ENCODE assay signal across 10 cellular contexts in genomic region chr2:151315381-151315903, GRCh38. TPM values are rescaled to one million over a fixed set of nuclear protein-coding genes. Genes with fewer than 3 reads are reported as not detected.
DNase-seq lines count a peak whose midpoint lies in the region; ATAC-seq and TF ChIP-seq lines count a peak whose summit lies in the region.
"Had no signal": no experiment of that assay in that cellular context is flagged by ENCODE, and none has a peak within 500 bp of the region (broad histone marks: within the 10 kb centered on the region; RNA-seq: fewer than 3 reads in every experiment).

No MANE protein-coding gene starts in this region.

- H3K36me3 Mint-ChIP-seq in naive thymus-derived CD4-positive, alpha-beta T cell: peaks cover 0 to 19% (median 0%) of the 10 kb centered on the region in 5 donors

- peak overlapping the region; percentile 52 for H3K27ac ChIP-seq in left ventricle myocardium inferior (replicated peaks)
- H3K27ac ChIP-seq in naive thymus-derived CD4-positive, alpha-beta T cell (ENCODE audit: low read depth, low read length): no peak overlapping the region
- H3K27ac ChIP-seq: neutrophil, SJCRH30 had no signal

- no peaks in the 10 kb centered on the region for H3K36me3 ChIP-seq in left ventricle myocardium inferior
- H3K36me3 ChIP-seq in naive thymus-derived CD4-positive, alpha-beta T cell (ENCODE audit: control insufficient read depth in 2 of 3, insufficient read depth in 3 of 3, low read length in 3 of 3): no peaks in the 10 kb centered on the region
- H3K36me3 ChIP-seq: neutrophil, SJCRH30 had no signal

- no peak overlapping the region for H3K27ac Mint-ChIP-seq in naive thymus-derived CD4-positive, alpha-beta T cell

- POLR2A ChIA-PET in naive thymus-derived CD4-positive, alpha-beta T cell (lab: Charles Lee): no interaction called here

- TF ChIP-seq CTCF in left ventricle myocardium inferior (IDR thresholded peaks at IDR 0.05; ENCODE audit: borderline replicate concordance): no peak

- peaks cover 5 to 27% (median 12%) of the 10 kb centered on the region in 7 donors for H3K4me1 Mint-ChIP-seq in naive thymus-derived CD4-positive, alpha-beta T cell

- H3K4me3 ChIP-seq in left ventricle myocardium inferior: peak overlapping the region; percentile 27
- no peak overlapping the region for H3K4me3 ChIP-seq in naive thymus-derived CD4-positive, alpha-beta T cell (ENCODE audit: low read length)
- H3K4me3 ChIP-seq: SJCRH30 had no signal

- peak; percentile 57 for DNase-seq in ELF-1 (ENCODE audit: low read depth, low spot score)
- DNase-seq in amygdala (lab: John Stamatoyannopoulos, UW): peak in 36 of 56 donors; percentile 3 to 73 (median 32)
- DNase-seq in left ventricle myocardium inferior: peak; percentile 29
- DNase-seq in retina: peak; percentile 43
- no peak for DNase-seq in activated CD8-positive, alpha-beta memory T cell treated with anti-CD3 and anti-CD28 coated beads for 24 hours
- no peak for DNase-seq in dedifferentiated amniotic fluid mesenchymal stem cell (ENCODE audit: extremely low spot score)
- DNase-seq in naive thymus-derived CD4-positive, alpha-beta T cell: no peak

- peaks cover 0 to 10% (median 0%) of the 10 kb centered on the region in 11 donors for H3K9me3 Mint-ChIP-seq in naive thymus-derived CD4-positive, alpha-beta T cell

- H3K27me3 Mint-ChIP-seq in naive thymus-derived CD4-positive, alpha-beta T cell: peaks cover 0 to 8% (median 2%) of the 10 kb centered on the region in 5 donors

- CTCF ChIA-PET in naive thymus-derived CD4-positive, alpha-beta T cell (lab: Charles Lee): no interaction called here

- ATAC-seq in HG03095 (IDR thresholded peaks at IDR 0.05; ENCODE audit: unreplicated experiment): no peak
- ATAC-seq in naive thymus-derived CD4-positive, alpha-beta T cell: no peak

- no peaks in the 10 kb centered on the region for H3K27me3 ChIP-seq in left ventricle myocardium inferior (ENCODE audit: low read depth)
- H3K27me3 ChIP-seq in naive thymus-derived CD4-positive, alpha-beta T cell (ENCODE audit: control insufficient read depth in 2 of 2, insufficient read depth in 2 of 2, low read length in 2 of 2): no peaks in the 10 kb centered on the region
- H3K27me3 ChIP-seq: neutrophil, SJCRH30 had no signal

- intact Hi-C loops in left ventricle myocardium inferior (cut with micrococcal nuclease): no loop called here
- intact Hi-C loops in naive thymus-derived CD4-positive, alpha-beta T cell (cut with micrococcal nuclease): no loop called here

- no peak overlapping the region for H3K4me3 Mint-ChIP-seq in naive thymus-derived CD4-positive, alpha-beta T cell

- H3K4me1 ChIP-seq in left ventricle myocardium inferior: no peaks in the 10 kb centered on the region
- no peaks in the 10 kb centered on the region for H3K4me1 ChIP-seq in naive thymus-derived CD4-positive, alpha-beta T cell (ENCODE audit: control insufficient read depth in 2 of 2, insufficient read depth in 2 of 2, low read length in 2 of 2)
- H3K4me1 ChIP-seq: SJCRH30 had no signal

- peaks cover 16% of the 10 kb centered on the region for H3K9me3 ChIP-seq in left ventricle myocardium inferior (replicated peaks)
- no peaks in the 10 kb centered on the region for H3K9me3 ChIP-seq in naive thymus-derived CD4-positive, alpha-beta T cell (ENCODE audit: control insufficient read depth in 2 of 3, low read length in 3 of 3)
- H3K9me3 ChIP-seq: neutrophil, SJCRH30 had no signal

RNA-seq across cellular contexts. Expression of gene NMI, which starts 26.0 kb away (rescaled TPM):
- 2.9 TPM for total RNA-seq in left ventricle myocardium inferior
- 10 to 100 TPM; 14.9 to 69.9 (median 29.3) TPM for total RNA-seq in naive thymus-derived CD4-positive, alpha-beta T cell
- 10 to 100 TPM; 28.8 to 51.4 TPM for polyA plus RNA-seq in naive thymus-derived CD4-positive, alpha-beta T cell

RNA-seq across cellular contexts. Expression of gene TNFAIP6, which starts 42.0 kb away (rescaled TPM):
- 2.9 TPM for total RNA-seq in left ventricle myocardium inferior
- total RNA-seq in naive thymus-derived CD4-positive, alpha-beta T cell: under 1 TPM in 1 of 5 experiments, not detected in 4; 0.34 TPM
- not detected for polyA plus RNA-seq in naive thymus-derived CD4-positive, alpha-beta T cell

RNA-seq across cellular contexts. Expression of gene RBM43, which starts 53.8 kb away (rescaled TPM):
- 1.5 TPM for total RNA-seq in left ventricle myocardium inferior
- total RNA-seq in naive thymus-derived CD4-positive, alpha-beta T cell: 10 to 100 TPM in 4 of 5 experiments, 1 to 10 TPM in 1; 6.4 to 19.2 (median 15.7) TPM
- polyA plus RNA-seq in naive thymus-derived CD4-positive, alpha-beta T cell: 1 to 10 TPM; 4.9 to 6.0 TPM

Comparison
In these comparisons a context has a peak if more than half of its experiments do, and no peak if none do; other contexts are left out.
1. DNase-seq: peak in ELF-1 (single experiment), amygdala (36 of 56), left ventricle myocardium inferior (single experiment) and retina (single experiment); none in activated CD8-positive, alpha-beta memory T cell treated with anti-CD3 and anti-CD28 coated beads for 24 hours (single experiment), dedifferentiated amniotic fluid mesenchymal stem cell (single experiment) and naive thymus-derived CD4-positive, alpha-beta T cell (0 of 9).